19 cellular contexts compared by ENCODE assay signal in the genomic region with DNA sequence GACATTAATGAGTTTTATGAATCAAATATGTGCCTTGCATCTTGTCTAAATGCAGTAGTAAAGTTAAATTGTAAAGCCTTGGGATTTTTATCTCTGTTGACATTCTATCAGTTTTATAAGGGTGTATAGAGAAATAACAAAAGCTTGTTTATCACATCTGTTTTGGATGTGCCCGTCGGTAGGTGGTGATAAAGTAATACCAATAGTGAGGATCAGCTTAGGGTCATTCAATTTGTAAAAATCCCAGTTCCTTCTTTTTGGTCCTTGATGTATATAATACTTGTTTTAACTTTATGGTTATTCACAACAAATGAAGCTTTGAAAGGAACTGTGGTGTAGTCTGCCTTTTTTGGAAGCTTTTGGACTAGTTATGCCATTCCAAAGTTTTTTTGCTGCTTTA. TPM values are rescaled to one million over a fixed set of nuclear protein-coding genes. Genes with fewer than 3 reads are reported as not detected.
DNase-seq lines count a peak whose midpoint lies in the region; ATAC-seq and TF ChIP-seq lines count a peak whose summit lies in the region.
"Had no signal": no experiment of that assay in that cellular context is flagged by ENCODE, and none has a peak within 500 bp of the region (broad histone marks: within the 10 kb centered on the region; RNA-seq: fewer than 3 reads in every experiment).

No MANE protein-coding gene starts in this region.

- CTCF ChIA-PET in SK-N-SH (lab: Yijun Ruan, JAX) = interaction anchor here (1.3 to 1.4 kb wide), 2 partner anchors 9 to 111 kb away, joined by 5 to 6 read pairs; no protein-coding TSS in a partner anchor

- 85% methylated on average over 2 of the region's 2 CpGs for WGBS in SK-N-SH (ENCODE audit: low lambda C conversion rate)
- 91% methylated on average over 2 of the region's 2 CpGs; no CpG with 5 or more reads in 1 of the 2 experiments for WGBS in endodermal cell (ENCODE audit: insufficient coverage in 1 of 2, insufficient read length in 1 of 2), 2 experiments

- DNase-seq in SK-N-SH (no peak), fibroblast of villous mesenchyme (ENCODE audit: low read depth) (no peak), tibial artery (no peak), endodermal cell (no peak), HT-29 (ENCODE audit: low spot score) (no peak)
- no peak for DNase-seq in activated T-helper 2 cell treated with anti-CD3 and anti-CD28 coated beads, Interferon-gamma antibody, Interleukin-2, Interleukin-4, amounts not matched to agents 10 μg/mL and 5 μg/mL and 100 μg/mL, durations not matched to agents 14 hours and 24 hours and 36 hours (ENCODE audit: low spot score)
- DNase-seq: 8988T, H9, NCI-H1092, NCI-H146, NCI-H2029, NCI-H2227 treated with DMSO at 0.1 percent for 48 hours, NCI-H510A, T-helper 1 cell had no signal

- no peaks in the 10 kb centered on the region for H3K9me2 ChIP-seq in SK-N-SH

- H3K27me3 ChIP-seq in SK-N-SH (ENCODE audit: insufficient read depth) = no peaks in the 10 kb centered on the region
- no peaks in the 10 kb centered on the region for H3K27me3 ChIP-seq in tibial artery
- H3K27me3 ChIP-seq in endodermal cell (ENCODE audit: control insufficient read depth, insufficient read depth, low read length, poor library complexity, severe bottlenecking) = no peaks in the 10 kb centered on the region

- no peak overlapping the region for H3K4me3 Mint-ChIP-seq in activated T-helper 2 cell treated with anti-CD3 and anti-CD28 coated beads, Interferon-gamma antibody, Interleukin-2, Interleukin-4, amounts not matched to agents 10 μg/mL and 5 μg/mL and 100 μg/mL, durations not matched to agents 14 hours and 24 hours and 36 hours (ENCODE audit: low read depth)
- H3K4me3 Mint-ChIP-seq in endodermal cell = no peak overlapping the region
- H3K4me3 Mint-ChIP-seq: B cell, CD14-positive monocyte, H9 had no signal

- H3K27ac Mint-ChIP-seq in activated T-helper 2 cell treated with anti-CD3 and anti-CD28 coated beads, Interferon-gamma antibody, Interleukin-2, Interleukin-4, amounts not matched to agents 10 μg/mL and 5 μg/mL and 100 μg/mL, durations not matched to agents 14 hours and 24 hours and 36 hours = no peak overlapping the region
- no peak overlapping the region for H3K27ac Mint-ChIP-seq in endodermal cell
- H3K27ac Mint-ChIP-seq: B cell, CD14-positive monocyte had no signal

- POLR2A ChIA-PET in SK-N-SH (lab: Yijun Ruan, JAX) = no interaction called here

- intact Hi-C loops in tibial artery (cut with DNase I; ENCODE audit: low total_unique reads) = no loop called here
- intact Hi-C loops in activated T-helper 2 cell treated with anti-CD3 and anti-CD28 coated beads, Interferon-gamma antibody, Interleukin-2, Interleukin-4, amounts not matched to agents 10 μg/mL and 5 μg/mL and 100 μg/mL, durations not matched to agents 14 hours and 24 hours and 36 hours (cut with micrococcal nuclease) = no loop called here

- H3K36me3 ChIP-seq in SK-N-SH (replicated peaks in 1 of 2; ENCODE audit: control insufficient read depth in 1 of 2, insufficient read depth in 2 of 2, low read length in 1 of 2) (peaks cover 27 to 31% of the 10 kb centered on the region in 2 experiments), tibial artery (peaks cover 0 to 3% (median 0%) of the 10 kb centered on the region in 3 donors), endodermal cell (ENCODE audit: control insufficient read depth, insufficient read depth, low read length) (no peaks in the 10 kb centered on the region)

- peak; percentile 5; the same call in 1 of the 2 replicates for TF ChIP-seq RAD21 in SK-N-SH (IDR thresholded peaks at IDR 0.05; ENCODE audit: low read length)

- no peak overlapping the region for H2AFZ ChIP-seq in SK-N-SH (ENCODE audit: low read depth)

- no peak for TF ChIP-seq CTCF in SK-N-SH (IDR thresholded peaks at IDR 0.05)
- peak; percentile 40; the same call in 1 of the 2 replicates for TF ChIP-seq CTCF in LNCAP (IDR thresholded peaks at IDR 0.05)
- TF ChIP-seq CTCF in fibroblast of villous mesenchyme (IDR thresholded peaks at IDR 0.05; ENCODE audit: insufficient read depth, low read depth, low read length) = peak; percentile 7
- no peak for TF ChIP-seq CTCF in tibial artery (IDR thresholded peaks at IDR 0.05)
- no peak for TF ChIP-seq CTCF in endodermal cell (conservative IDR thresholded peaks at IDR 0.05)

- no peaks in the 10 kb centered on the region; the same call in 1 of the 2 replicates for H4K20me1 ChIP-seq in SK-N-SH (ENCODE audit: insufficient read depth)

- no peaks in the 10 kb centered on the region for H3F3A ChIP-seq in SK-N-SH (replicated peaks; ENCODE audit: insufficient read depth)

- no peak overlapping the region for H3K4me2 ChIP-seq in SK-N-SH

- H3K27ac ChIP-seq in SK-N-SH (ENCODE audit: low read depth in 2 of 2, low read length in 1 of 2) (no peak overlapping the region), tibial artery (peak overlapping the region; percentile 20 to 36), endodermal cell (ENCODE audit: low read depth, low read length) (no peak overlapping the region)

- H3K9ac ChIP-seq in SK-N-SH (no peak overlapping the region), endodermal cell (ENCODE audit: extremely low read depth, low read length, poor library complexity, severe bottlenecking) (no peak overlapping the region)

- peaks cover 75% of the 10 kb centered on the region for H3K79me2 ChIP-seq in SK-N-SH (ENCODE audit: insufficient read depth)

- no peaks in the 10 kb centered on the region for H3K9me3 ChIP-seq in SK-N-SH
- no peaks in the 10 kb centered on the region for H3K9me3 ChIP-seq in tibial artery
- no peaks in the 10 kb centered on the region for H3K9me3 ChIP-seq in endodermal cell (ENCODE audit: control insufficient read depth, low read length)

- no peaks in the 10 kb centered on the region for H3K27me3 Mint-ChIP-seq in activated T-helper 2 cell treated with anti-CD3 and anti-CD28 coated beads, Interferon-gamma antibody, Interleukin-2, Interleukin-4, amounts not matched to agents 10 μg/mL and 5 μg/mL and 100 μg/mL, durations not matched to agents 14 hours and 24 hours and 36 hours (ENCODE audit: low read depth)
- H3K27me3 Mint-ChIP-seq in endodermal cell (ENCODE audit: insufficient read depth) = no peaks in the 10 kb centered on the region
- H3K27me3 Mint-ChIP-seq: B cell had no signal

- no peaks in the 10 kb centered on the region for H3K9me3 Mint-ChIP-seq in activated T-helper 2 cell treated with anti-CD3 and anti-CD28 coated beads, Interferon-gamma antibody, Interleukin-2, Interleukin-4, amounts not matched to agents 10 μg/mL and 5 μg/mL and 100 μg/mL, durations not matched to agents 14 hours and 24 hours and 36 hours
- no peaks in the 10 kb centered on the region for H3K9me3 Mint-ChIP-seq in endodermal cell
- H3K9me3 Mint-ChIP-seq: CD14-positive monocyte, H9 had no signal

- H3K4me3 ChIP-seq in SK-N-SH (ENCODE audit: low read depth in 2 of 2, low read length in 1 of 2) (no peak overlapping the region), fibroblast of villous mesenchyme (ENCODE audit: low read depth, low read length) (no peak overlapping the region), tibial artery (no peak overlapping the region), endodermal cell (ENCODE audit: low read length) (no peak overlapping the region)

- TF ChIP-seq EP300 in SK-N-SH (IDR thresholded peaks at IDR 0.05; ENCODE audit: borderline replicate concordance in 1 of 2, low read depth in 1 of 2, low read length in 1 of 2) = no peak

- H3K4me1 ChIP-seq in SK-N-SH (ENCODE audit: control insufficient read depth in 1 of 2, insufficient read depth in 2 of 2, low read depth in 1 of 2, low read length in 1 of 2) (peaks cover 0 to 9% of the 10 kb centered on the region in 2 experiments; a peak in 2 of 4 replicates), tibial artery (peaks cover 0 to 33% (median 7%) of the 10 kb centered on the region in 4 donors), endodermal cell (ENCODE audit: control insufficient read depth, insufficient read depth, low read length) (no peaks in the 10 kb centered on the region)

- H3K4me1 Mint-ChIP-seq in activated T-helper 2 cell treated with anti-CD3 and anti-CD28 coated beads, Interferon-gamma antibody, Interleukin-2, Interleukin-4, amounts not matched to agents 10 μg/mL and 5 μg/mL and 100 μg/mL, durations not matched to agents 14 hours and 24 hours and 36 hours (ENCODE audit: low read depth) = peaks cover 15% of the 10 kb centered on the region
- peaks cover 22% of the 10 kb centered on the region for H3K4me1 Mint-ChIP-seq in endodermal cell
- H3K4me1 Mint-ChIP-seq: CD14-positive monocyte had no signal

- peaks cover 7% of the 10 kb centered on the region for H3K36me3 Mint-ChIP-seq in activated T-helper 2 cell treated with anti-CD3 and anti-CD28 coated beads, Interferon-gamma antibody, Interleukin-2, Interleukin-4, amounts not matched to agents 10 μg/mL and 5 μg/mL and 100 μg/mL, durations not matched to agents 14 hours and 24 hours and 36 hours (ENCODE audit: low read depth)
- peaks cover 27% of the 10 kb centered on the region for H3K36me3 Mint-ChIP-seq in endodermal cell (ENCODE audit: low read depth)

- ATAC-seq in SK-N-SH treated with all-trans-retinoic acid at 6 μM for 48 hours = no peak
- ATAC-seq: Panc1 had no signal

TF ChIP-seq in SK-N-SH treated with all-trans-retinoic acid at 6 μM for 48 hours, 23 proteins besides CTCF, POLR2A, EP300 and RAD21 (continues in another document):
- TF ChIP-seq ZNF8 (CRISPR knock-in tag; IDR thresholded peaks at IDR 0.05) (no peak), PPARA (CRISPR knock-in tag; IDR thresholded peaks at IDR 0.05; ENCODE audit: borderline replicate concordance) (no peak), SNAI2 (CRISPR knock-in tag; IDR thresholded peaks at IDR 0.05) (no peak)
- TF ChIP-seq, protein P1, sequence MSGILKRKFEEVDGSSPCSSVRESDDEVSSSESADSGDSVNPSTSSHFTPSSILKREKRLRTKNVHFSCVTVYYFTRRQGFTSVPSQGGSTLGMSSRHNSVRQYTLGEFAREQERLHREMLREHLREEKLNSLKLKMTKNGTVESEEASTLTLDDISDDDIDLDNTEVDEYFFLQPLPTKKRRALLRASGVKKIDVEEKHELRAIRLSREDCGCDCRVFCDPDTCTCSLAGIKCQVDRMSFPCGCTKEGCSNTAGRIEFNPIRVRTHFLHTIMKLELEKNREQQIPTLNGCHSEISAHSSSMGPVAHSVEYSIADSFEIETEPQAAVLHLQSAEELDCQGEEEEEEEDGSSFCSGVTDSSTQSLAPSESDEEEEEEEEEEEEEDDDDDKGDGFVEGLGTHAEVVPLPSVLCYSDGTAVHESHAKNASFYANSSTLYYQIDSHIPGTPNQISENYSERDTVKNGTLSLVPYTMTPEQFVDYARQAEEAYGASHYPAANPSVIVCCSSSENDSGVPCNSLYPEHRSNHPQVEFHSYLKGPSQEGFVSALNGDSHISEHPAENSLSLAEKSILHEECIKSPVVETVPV (CRISPR knock-in tag; IDR thresholded peaks at IDR 0.05) = no peak

RNA-seq across cellular contexts. Expression of a gene that starts 12.6 kb away (rescaled TPM):
- polyA plus RNA-seq in SK-N-SH (2012; rRNA removed) = 62.9 and 71.1 TPM in 2 replicates
- 94.7 and 109 TPM in 2 replicates for polyA plus RNA-seq in SK-N-SH (2012; cell fraction: cytosol; rRNA removed)
- polyA plus RNA-seq in SK-N-SH (2012; cell fraction: nucleus; rRNA removed) = 20.6 and 50.7 TPM in 2 replicates
- 61.5 and 66.9 TPM in 2 replicates for total RNA-seq in fibroblast of villous mesenchyme
- total RNA-seq in activated T-helper 2 cell treated with anti-CD3 and anti-CD28 coated beads, Interferon-gamma antibody, Interleukin-2, Interleukin-4, amounts not matched to agents 10 μg/mL and 5 μg/mL and 100 μg/mL, durations not matched to agents 14 hours and 24 hours and 36 hours = 49.5 and 53.2 TPM in 2 replicates
- 10 to 100 TPM; 84.2 to 85.0 TPM for total RNA-seq in endodermal cell
- 275 TPM for polyA plus RNA-seq in endodermal cell (2013, experiment 1 of 2)
- 231 TPM for polyA plus RNA-seq in endodermal cell (2013, experiment 2 of 2)
- total RNA-seq in HT-29 (2014; rRNA removed; shearing (Covaris generic)) = 34.9 and 40.2 TPM in 2 replicates

Comparison
In these comparisons a context has a peak if more than half of its experiments do, and no peak if none do; other contexts are left out.
1. H3K27ac ChIP-seq: peak in tibial artery (2 of 2); none in SK-N-SH (0 of 2) and endodermal cell (single experiment).
2. CTCF ChIP-seq: peak in LNCAP (single experiment) and fibroblast of villous mesenchyme (single experiment); none in SK-N-SH (single experiment), tibial artery (0 of 2) and endodermal cell (single experiment).